In the genomic region with DNA sequence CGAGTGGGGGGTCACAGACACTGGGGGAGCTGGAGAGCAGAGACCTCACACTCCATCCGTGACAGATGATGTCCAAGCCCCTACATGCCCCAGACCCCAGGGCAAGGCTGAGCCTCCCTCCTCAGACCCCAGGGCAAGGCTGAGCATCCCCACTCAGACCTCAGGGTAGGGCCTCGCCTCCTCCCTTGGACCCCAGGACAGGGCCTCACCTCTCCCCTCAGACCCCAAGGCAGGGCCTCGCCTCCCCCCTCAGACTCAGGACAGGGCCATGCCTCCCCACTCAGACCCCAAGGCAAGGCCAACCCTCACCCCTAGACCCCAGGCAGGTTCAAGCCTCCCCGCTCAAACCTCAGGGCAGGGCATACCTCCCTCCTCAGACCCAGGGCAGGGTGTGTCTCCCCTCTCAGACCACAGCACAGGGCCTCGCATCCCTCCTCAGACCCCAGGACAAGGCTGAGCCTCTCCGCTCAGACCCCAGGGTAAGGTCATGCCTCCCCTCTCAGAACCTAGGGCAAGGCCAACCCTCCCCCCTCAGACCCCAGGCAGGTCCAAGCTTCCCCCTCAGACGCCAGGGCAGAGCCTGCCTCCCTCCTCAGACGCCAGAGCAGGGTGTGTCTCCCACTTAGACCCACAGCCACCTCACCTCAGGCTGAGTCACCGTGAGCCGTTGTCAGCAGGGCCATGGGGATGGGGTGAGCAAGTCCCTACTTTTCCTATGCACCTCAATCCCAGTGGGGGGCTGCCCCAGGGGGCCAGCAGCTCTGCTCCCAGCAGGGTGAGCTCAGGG, we compare ENCODE assay signal across 8 cellular contexts. TPM values are rescaled to one million over a fixed set of nuclear protein-coding genes. Genes with fewer than 3 reads are reported as not detected.
DNase-seq lines count a peak whose midpoint lies in the region; ATAC-seq and TF ChIP-seq lines count a peak whose summit lies in the region.

No MANE protein-coding gene starts in this region.

- intact Hi-C loops in left colon (cut with DNase I, micrococcal nuclease) (no loop called here), gastrocnemius medialis (cut with DNase I; ENCODE audit: low total_unique reads) (no loop called here)

- DNase-seq in NCI-H226 (peak; percentile 87), activated T-helper 1 cell treated with Interleukin-2 at 50 U/mL for 16 hours (ENCODE audit: low read depth) (peak; percentile 69), left colon (peak in 1 of 2 donors; percentile 85), NCI-H526 treated with DMSO at 0.1 percent for 48 hours (lab: John Stamatoyannopoulos, UW) (no peak), gastrocnemius medialis (no peak), caudate nucleus (lab: John Stamatoyannopoulos, UW) (no peak)
- DNase-seq in stimulated activated naive CD4-positive, alpha-beta T cell (lab: John Stamatoyannopoulos, UW) = peak in 4 of 6 experiments; percentile 26 to 48 (median 29)

- H3K27ac ChIP-seq in BLaER1 treated with 17β-estradiol and CSF1 and Interleukin-3, amounts not matched to agents 10 nM and 100 nM = peak overlapping the region; percentile 68 to 81 (median 72)
- H3K27ac ChIP-seq in gastrocnemius medialis (no peak overlapping the region), caudate nucleus (ENCODE audit: low read depth, low read length) (no peak overlapping the region)

- H3K4me3 ChIP-seq in BLaER1 treated with 17β-estradiol and CSF1 and Interleukin-3, amounts not matched to agents 10 nM and 100 nM = peak overlapping the region in 9 of 10 experiments; percentile 9 to 61 (median 22); a peak in 14 of 20 replicates
- H3K4me3 ChIP-seq in gastrocnemius medialis = no peak overlapping the region

- ATAC-seq in left colon = peak; percentile 83
- ATAC-seq in gastrocnemius medialis = no peak

- H3K4me1 ChIP-seq in BLaER1 treated with 17β-estradiol and CSF1 and Interleukin-3, amounts not matched to agents 10 nM and 100 nM = peaks cover 50 to 72% (median 52%) of the 10 kb centered on the region in 10 experiments
- H3K4me1 ChIP-seq in gastrocnemius medialis = no peaks in the 10 kb centered on the region

- H4K20me1 ChIP-seq in BLaER1 treated with 17β-estradiol and CSF1 and Interleukin-3, amounts not matched to agents 10 nM and 100 nM = peaks cover 0 to 28% (median 23%) of the 10 kb centered on the region in 11 experiments; a peak in 16 of 22 replicates

- in situ Hi-C loops in gastrocnemius medialis (cut with MboI; ENCODE audit: low sequenced_read_pairs in 4 of 4) = no loop called here

- H3K27me3 ChIP-seq in BLaER1 treated with 17β-estradiol and CSF1 and Interleukin-3, amounts not matched to agents 10 nM and 100 nM = no peaks in the 10 kb centered on the region
- no peaks in the 10 kb centered on the region for H3K27me3 ChIP-seq in gastrocnemius medialis

- TF ChIP-seq CTCF in gastrocnemius medialis (IDR thresholded peaks at IDR 0.05 in 4 of 5, conservative IDR thresholded peaks at IDR 0.05 in 1 of 5) = no peak

- H3K9ac ChIP-seq in BLaER1 treated with 17β-estradiol and CSF1 and Interleukin-3, amounts not matched to agents 10 nM and 100 nM = peak overlapping the region; percentile 45 to 81 (median 69)

- no peak for TF ChIP-seq POLR2A in gastrocnemius medialis (IDR thresholded peaks at IDR 0.05)

- H3K36me3 ChIP-seq in BLaER1 treated with 17β-estradiol and CSF1 and Interleukin-3, amounts not matched to agents 10 nM and 100 nM = peaks cover 0 to 12% (median 0%) of the 10 kb centered on the region in 11 experiments; a peak in 5 of 22 replicates
- H3K36me3 ChIP-seq in gastrocnemius medialis = no peaks in the 10 kb centered on the region

- H3K4me2 ChIP-seq in BLaER1 treated with 17β-estradiol and CSF1 and Interleukin-3, amounts not matched to agents 10 nM and 100 nM = peak overlapping the region; percentile 80 to 98 (median 89)

- H3K9me3 ChIP-seq in BLaER1 treated with 17β-estradiol and CSF1 and Interleukin-3, amounts not matched to agents 10 nM and 100 nM (replicated peaks in 1 of 11) = no peaks in the 10 kb centered on the region
- H3K9me3 ChIP-seq in gastrocnemius medialis = no peaks in the 10 kb centered on the region

RNA-seq across cellular contexts. Expression of gene S1PR4, which starts 1.7 kb away (rescaled TPM):
- total RNA-seq in left colon = 1 to 10 TPM in 1 of 2 donors, under 1 TPM in 1; 0.55 to 1.1 TPM
- total RNA-seq in gastrocnemius medialis = 1 to 10 TPM in 2 of 4 donors, under 1 TPM in 2; 0.87 to 3.4 (median 0.97) TPM

RNA-seq across cellular contexts. Expression of gene NCLN, which starts 8.8 kb away (rescaled TPM):
- 100 to 1,000 TPM in 1 of 2 donors, 10 to 100 TPM in 1; 77.3 to 113 TPM for total RNA-seq in left colon
- 10 to 100 TPM; 18.2 to 54.4 (median 43.1) TPM for total RNA-seq in gastrocnemius medialis

RNA-seq across cellular contexts. Expression of gene GNA15, which starts 41.1 kb away (rescaled TPM):
- total RNA-seq in left colon (1 to 10 TPM; 3.0 to 4.8 TPM), gastrocnemius medialis (1 to 10 TPM in 1 of 4 donors, under 1 TPM in 3; 0.51 to 1.2 (median 0.81) TPM)

RNA-seq across cellular contexts. Expression of gene CELF5, which starts 47.6 kb away (rescaled TPM):
- total RNA-seq in left colon = 1 to 10 TPM in 1 of 2 donors, under 1 TPM in 1; 0.67 to 1.2 TPM
- not detected for total RNA-seq in gastrocnemius medialis

Comparison
In these comparisons a context has a peak if more than half of its experiments do, and no peak if none do; other contexts are left out.
1. H3K27ac ChIP-seq: peak in BLaER1 treated with 17β-estradiol and CSF1 and Interleukin-3, amounts not matched to agents 10 nM and 100 nM (11 of 11); none in gastrocnemius medialis (0 of 4) and caudate nucleus (single experiment).
2. H3K4me3 ChIP-seq: peak in BLaER1 treated with 17β-estradiol and CSF1 and Interleukin-3, amounts not matched to agents 10 nM and 100 nM (9 of 10); none in gastrocnemius medialis (0 of 4).
3. DNase-seq: peak in NCI-H226 (single experiment), activated T-helper 1 cell treated with Interleukin-2 at 50 U/mL for 16 hours (single experiment) and stimulated activated naive CD4-positive, alpha-beta T cell (4 of 6); none in NCI-H526 treated with DMSO at 0.1 percent for 48 hours (single experiment), gastrocnemius medialis (0 of 2) and caudate nucleus (0 of 61).